8 cellular contexts compared by ENCODE assay signal in the genomic region with DNA sequence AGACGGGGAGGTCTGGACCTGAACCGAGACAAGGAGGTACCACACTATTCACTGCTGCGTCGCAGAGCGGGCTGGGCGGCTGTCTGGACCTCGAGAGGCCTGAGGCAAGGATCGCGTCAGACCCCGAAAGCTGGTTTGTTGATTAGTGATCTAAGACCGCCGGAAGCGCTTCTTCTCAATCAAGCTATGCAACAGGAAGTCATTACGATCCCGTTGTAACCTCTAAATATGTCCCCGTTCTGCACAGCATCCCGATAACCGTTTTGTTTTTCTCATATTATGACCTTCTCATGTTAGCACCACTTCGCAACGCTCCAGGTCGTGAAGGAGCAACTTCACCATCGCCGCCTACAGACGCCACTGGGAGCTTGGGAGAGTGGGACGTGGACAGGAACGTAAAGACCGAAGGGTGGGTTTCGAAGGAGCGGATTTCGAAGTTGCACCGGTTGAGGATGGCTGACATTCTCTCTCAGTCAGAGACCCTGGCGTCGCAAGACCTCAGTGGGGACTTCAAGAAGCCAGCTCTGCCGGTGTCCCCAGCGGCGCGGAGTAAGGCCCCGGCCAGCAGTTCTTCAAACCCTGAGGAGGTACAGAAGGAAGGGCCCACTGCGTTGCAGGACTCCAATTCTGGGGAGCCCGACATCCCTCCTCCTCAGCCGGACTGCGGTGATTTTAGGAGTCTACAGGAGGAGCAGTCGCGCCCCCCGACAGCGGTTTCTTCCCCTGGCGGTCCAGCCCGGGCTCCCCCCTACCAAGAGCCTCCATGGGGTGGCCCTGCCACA. TPM values are rescaled to one million over a fixed set of nuclear protein-coding genes. Genes with fewer than 3 reads are reported as not detected.
DNase-seq lines count a peak whose midpoint lies in the region; ATAC-seq and TF ChIP-seq lines count a peak whose summit lies in the region.

A gene with protein sequence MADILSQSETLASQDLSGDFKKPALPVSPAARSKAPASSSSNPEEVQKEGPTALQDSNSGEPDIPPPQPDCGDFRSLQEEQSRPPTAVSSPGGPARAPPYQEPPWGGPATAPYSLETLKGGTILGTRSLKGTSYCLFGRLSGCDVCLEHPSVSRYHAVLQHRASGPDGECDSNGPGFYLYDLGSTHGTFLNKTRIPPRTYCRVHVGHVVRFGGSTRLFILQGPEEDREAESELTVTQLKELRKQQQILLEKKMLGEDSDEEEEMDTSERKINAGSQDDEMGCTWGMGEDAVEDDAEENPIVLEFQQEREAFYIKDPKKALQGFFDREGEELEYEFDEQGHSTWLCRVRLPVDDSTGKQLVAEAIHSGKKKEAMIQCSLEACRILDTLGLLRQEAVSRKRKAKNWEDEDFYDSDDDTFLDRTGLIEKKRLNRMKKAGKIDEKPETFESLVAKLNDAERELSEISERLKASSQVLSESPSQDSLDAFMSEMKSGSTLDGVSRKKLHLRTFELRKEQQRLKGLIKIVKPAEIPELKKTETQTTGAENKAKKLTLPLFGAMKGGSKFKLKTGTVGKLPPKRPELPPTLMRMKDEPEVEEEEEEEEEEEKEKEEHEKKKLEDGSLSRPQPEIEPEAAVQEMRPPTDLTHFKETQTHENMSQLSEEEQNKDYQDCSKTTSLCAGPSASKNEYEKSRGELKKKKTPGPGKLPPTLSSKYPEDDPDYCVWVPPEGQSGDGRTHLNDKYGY (plus strand): TSS at position 427 of the 782 bp plus-strand sequence. CDS start 26 bp downstream, at position 453.
A gene with protein sequence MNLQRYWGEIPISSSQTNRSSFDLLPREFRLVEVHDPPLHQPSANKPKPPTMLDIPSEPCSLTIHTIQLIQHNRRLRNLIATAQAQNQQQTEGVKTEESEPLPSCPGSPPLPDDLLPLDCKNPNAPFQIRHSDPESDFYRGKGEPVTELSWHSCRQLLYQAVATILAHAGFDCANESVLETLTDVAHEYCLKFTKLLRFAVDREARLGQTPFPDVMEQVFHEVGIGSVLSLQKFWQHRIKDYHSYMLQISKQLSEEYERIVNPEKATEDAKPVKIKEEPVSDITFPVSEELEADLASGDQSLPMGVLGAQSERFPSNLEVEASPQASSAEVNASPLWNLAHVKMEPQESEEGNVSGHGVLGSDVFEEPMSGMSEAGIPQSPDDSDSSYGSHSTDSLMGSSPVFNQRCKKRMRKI (minus strand): TSS at position 152 of the 782 bp plus-strand sequence. CDS start 1,422 bp downstream, outside the sequence.

- DNase-seq in DMS53 (lab: John Stamatoyannopoulos, UW), result peak; percentile 85
- peak; percentile 83 for DNase-seq in LHCN-M2 (ENCODE audit: low read depth)
- peak; percentile 74 for DNase-seq in RWPE1 (ENCODE audit: low spot score)
- peak; percentile 89 for DNase-seq in fibroblast of pulmonary artery (ENCODE audit: low read depth)
- DNase-seq in natural killer cell, result peak; percentile 78
- DNase-seq in stimulated activated naive CD4-positive, alpha-beta T cell treated with Interleukin-2 at 50 U/mL for 16 hours (lab: John Stamatoyannopoulos, UW), result peak; percentile 72

- H3K4me1 Mint-ChIP-seq in activated T-helper 17 cell treated with anti-CD3 and anti-CD28 coated beads, Interleukin-2, amount 50 U/mL, for 72 hours, result peaks cover 25% of the 10 kb centered on the region
- H3K4me1 Mint-ChIP-seq in natural killer cell, result peaks cover 37 to 49% of the 10 kb centered on the region in 2 donors

- peak; percentile 58 for ATAC-seq in GM21825 (IDR thresholded peaks at IDR 0.05; ENCODE audit: unreplicated experiment)
- peak; percentile 86 for ATAC-seq in activated T-helper 17 cell treated with anti-CD3 and anti-CD28 coated beads, Interleukin-2, amount 50 U/mL, for 72 hours (replicated peaks)
- ATAC-seq in natural killer cell, result peak; percentile 74 to 86 (median 78)

- peaks cover 95% of the 10 kb centered on the region for H3K36me3 Mint-ChIP-seq in activated T-helper 17 cell treated with anti-CD3 and anti-CD28 coated beads, Interleukin-2, amount 50 U/mL, for 72 hours (ENCODE audit: low read depth)
- H3K36me3 Mint-ChIP-seq in natural killer cell, result peaks cover 14% of the 10 kb centered on the region

- no peaks in the 10 kb centered on the region for H3K27me3 Mint-ChIP-seq in activated T-helper 17 cell treated with anti-CD3 and anti-CD28 coated beads, Interleukin-2, amount 50 U/mL, for 72 hours
- H3K27me3 Mint-ChIP-seq in natural killer cell (ENCODE audit: low read depth in 2 of 2), result no peaks in the 10 kb centered on the region

- CTCF ChIA-PET in RWPE1 (lab: Yijun Ruan, JAX), result interaction anchor here (1.0 to 1.1 kb wide), 2 partner anchors 31 to 59 kb away, joined by 4 to 5 read pairs; no protein-coding TSS in a partner anchor

- H3K4me3 ChIP-seq in fibroblast of pulmonary artery (replicated peaks; ENCODE audit: low read depth, low read length), result peak within 1 kb of the TSS; percentile 90

- H3K27ac ChIP-seq in RWPE1, result peak within 1 kb of the TSS; percentile 94

- H3K9me3 Mint-ChIP-seq in activated T-helper 17 cell treated with anti-CD3 and anti-CD28 coated beads, Interleukin-2, amount 50 U/mL, for 72 hours, result no peaks in the 10 kb centered on the region
- no peaks in the 10 kb centered on the region for H3K9me3 Mint-ChIP-seq in natural killer cell

- no peak for TF ChIP-seq CTCF in RWPE1 (conservative IDR thresholded peaks at IDR 0.05; ENCODE audit: low read depth)
- TF ChIP-seq CTCF in fibroblast of pulmonary artery (IDR thresholded peaks at IDR 0.05; ENCODE audit: low read length, missing control alignments), result no peak
- TF ChIP-seq CTCF in natural killer cell (IDR thresholded peaks at IDR 0.05), result no peak

- H3K27ac Mint-ChIP-seq in activated T-helper 17 cell treated with anti-CD3 and anti-CD28 coated beads, Interleukin-2, amount 50 U/mL, for 72 hours, result peak within 1 kb of the TSS; percentile 99
- peak within 1 kb of the TSS; percentile 99 for H3K27ac Mint-ChIP-seq in natural killer cell

- intact Hi-C loops in natural killer cell (cut with micrococcal nuclease), result loop anchor here (5.0 kb wide), 1 partner anchor 36 kb away; a partner anchor contains a TSS

- POLR2A ChIA-PET in RWPE1 (lab: Yijun Ruan, JAX; ENCODE audit: low non-redundant PET), result interaction anchor here (0.7 kb wide), 1 partner anchor 234 kb away, joined by 3 read pairs; no protein-coding TSS in a partner anchor

- peak within 1 kb of the TSS; percentile 99 for H3K4me3 Mint-ChIP-seq in activated T-helper 17 cell treated with anti-CD3 and anti-CD28 coated beads, Interleukin-2, amount 50 U/mL, for 72 hours
- H3K4me3 Mint-ChIP-seq in natural killer cell, result peak within 1 kb of the TSS; percentile 99

RNA-seq across cellular contexts. Expression of the first gene that starts in this region (rescaled TPM):
- total RNA-seq in LHCN-M2 (2014; rRNA removed), result 30.5 and 35.3 TPM in 2 replicates
- polyA plus RNA-seq in LHCN-M2 (2012), result 14.7 TPM
- total RNA-seq in activated T-helper 17 cell treated with anti-CD3 and anti-CD28 coated beads, Interleukin-2, amount 50 U/mL, for 72 hours, result 10 to 100 TPM; 23.6 to 25.5 TPM
- 10 to 100 TPM; 22.0 to 26.0 (median 24.8) TPM for total RNA-seq in natural killer cell

RNA-seq across cellular contexts. Expression of the second gene that starts in this region (rescaled TPM):
- total RNA-seq in LHCN-M2 (2014; rRNA removed) (19.8 and 26.4 TPM in 2 replicates), natural killer cell (10 to 100 TPM; 52.2 to 53.7 (median 52.8) TPM)
- polyA plus RNA-seq in LHCN-M2 (2012), result 20.2 TPM
- 10 to 100 TPM; 27.7 to 32.7 TPM for total RNA-seq in activated T-helper 17 cell treated with anti-CD3 and anti-CD28 coated beads, Interleukin-2, amount 50 U/mL, for 72 hours

Comparison
In these comparisons a context has a peak if more than half of its experiments do, and no peak if none do; other contexts are left out.
1. Peak in every context shown above with its lines: DNase-seq, ATAC-seq, H3K4me3 ChIP-seq and H3K27ac ChIP-seq.